ENCODE assay signal across 8 cellular contexts in genomic region chr11:8018742-8019631, GRCh38. TPM values are rescaled to one million over a fixed set of nuclear protein-coding genes. Genes with fewer than 3 reads are reported as not detected.
DNase-seq lines count a peak whose midpoint lies in the region; ATAC-seq and TF ChIP-seq lines count a peak whose summit lies in the region.

No MANE protein-coding gene starts in this region.

- peaks cover 59% of the 10 kb centered on the region for H3K27me3 Mint-ChIP-seq in activated T-cell treated with anti-CD3 and anti-CD28 coated beads, Interleukin-2, amount 50 U/mL, for 72 hours (ENCODE audit: low read depth)

- peaks cover 0 to 66% (median 0%) of the 10 kb centered on the region in 4 donors for H3K27me3 ChIP-seq in esophagus squamous epithelium

- H3K27ac ChIP-seq in esophagus squamous epithelium = peak overlapping the region; percentile 56 to 84 (median 77)

- DNase-seq in NCI-H460 (ENCODE audit: extremely low read depth, low read depth) = peak; percentile 13
- DNase-seq in activated T-cell treated with anti-CD3 and anti-CD28 coated beads, Interleukin-2, amount 50 U/mL, for 72 hours = peak; percentile 63 to 66
- DNase-seq in esophagus squamous epithelium (lab: John Stamatoyannopoulos, UW) = no peak
- peak; percentile 69 for DNase-seq in mucosa of gallbladder (ENCODE audit: low spot score)
- DNase-seq in stimulated activated CD8-positive, alpha-beta memory T cell treated with anti-CD3 and anti-CD28 coated beads, Interleukin-2, amount 100 ng/mL, for 48 hours (ENCODE audit: low read depth in 2 of 2) = peak; percentile 27 to 36
- DNase-seq in NOMO-1 (lab: John Stamatoyannopoulos, UW; ENCODE audit: unreplicated experiment in 2 of 2) = no peak

- H3K36me3 ChIP-seq in esophagus squamous epithelium = no peaks in the 10 kb centered on the region

- H3K9me3 Mint-ChIP-seq in activated T-cell treated with anti-CD3 and anti-CD28 coated beads, Interleukin-2, amount 50 U/mL, for 72 hours = no peaks in the 10 kb centered on the region

- peaks cover 0 to 2% of the 10 kb centered on the region in 2 donors for H3K36me3 Mint-ChIP-seq in activated T-cell treated with anti-CD3 and anti-CD28 coated beads, Interleukin-2, amount 50 U/mL, for 72 hours (ENCODE audit: insufficient read depth in 2 of 2)

- 2 to 5% methylated on average over 12 to 14 of the region's 84 CpGs for WGBS in esophagus squamous epithelium, 2 donors

- no peak overlapping the region for H3K27ac Mint-ChIP-seq in activated T-cell treated with anti-CD3 and anti-CD28 coated beads, Interleukin-2, amount 50 U/mL, for 72 hours

- H3K4me1 ChIP-seq in esophagus squamous epithelium = peaks cover 10 to 28% (median 14%) of the 10 kb centered on the region in 3 donors

- TF ChIP-seq CTCF in esophagus squamous epithelium (IDR thresholded peaks at IDR 0.05) = no peak

- no peaks in the 10 kb centered on the region for H3K9me3 ChIP-seq in esophagus squamous epithelium

- peak overlapping the region; percentile 40 to 68 (median 64) for H3K4me3 ChIP-seq in esophagus squamous epithelium

- intact Hi-C loops in esophagus squamous epithelium (cut with DNase I) = no loop called here

- no peak for TF ChIP-seq POLR2A in esophagus squamous epithelium (IDR thresholded peaks at IDR 0.05)

- ATAC-seq in GM19035 (IDR thresholded peaks at IDR 0.05; ENCODE audit: unreplicated experiment) (peak; percentile 68), GM21717 (IDR thresholded peaks at IDR 0.05; ENCODE audit: unreplicated experiment) (no peak)
- ATAC-seq in activated T-cell treated with anti-CD3 and anti-CD28 coated beads, Interleukin-2, amount 50 U/mL, for 72 hours (replicated peaks in 1 of 2) = peak; percentile 81 to 82

- H3K4me3 Mint-ChIP-seq in activated T-cell treated with anti-CD3 and anti-CD28 coated beads, Interleukin-2, amount 50 U/mL, for 72 hours = peak overlapping the region; percentile 70 to 85

- peaks cover 15% of the 10 kb centered on the region for H3K4me1 Mint-ChIP-seq in activated T-cell treated with anti-CD3 and anti-CD28 coated beads, Interleukin-2, amount 50 U/mL, for 72 hours (ENCODE audit: low read depth)

RNA-seq across cellular contexts. Expression of gene EIF3F, which starts 31.9 kb away (rescaled TPM):
- total RNA-seq in NCI-H460 (2014; rRNA removed; shearing (Covaris generic)) = 218 and 223 TPM in 2 replicates
- 119 and 121 TPM in 2 replicates for polyA plus RNA-seq in NCI-H460 (2014; cell fraction: nucleus; rRNA removed)
- total RNA-seq in activated T-cell treated with anti-CD3 and anti-CD28 coated beads, Interleukin-2, amount 50 U/mL, for 72 hours = 100 to 1,000 TPM; 287 to 325 TPM
- total RNA-seq in esophagus squamous epithelium (100 to 1,000 TPM; 156 to 237 (median 204) TPM), mucosa of gallbladder (251 TPM)

RNA-seq across cellular contexts. Expression of gene NLRP10, which starts 53.7 kb away (rescaled TPM):
- total RNA-seq in NCI-H460 (2014; rRNA removed; shearing (Covaris generic)) = not detected in 2 replicates
- polyA plus RNA-seq in NCI-H460 (2014; cell fraction: nucleus; rRNA removed) = not detected in 2 replicates
- not detected for total RNA-seq in activated T-cell treated with anti-CD3 and anti-CD28 coated beads, Interleukin-2, amount 50 U/mL, for 72 hours
- total RNA-seq in esophagus squamous epithelium (not detected), mucosa of gallbladder (not detected)

Comparison
In these comparisons a context has a peak if more than half of its experiments do, and no peak if none do; other contexts are left out.
1. DNase-seq: peak in NCI-H460 (single experiment), activated T-cell treated with anti-CD3 and anti-CD28 coated beads, Interleukin-2, amount 50 U/mL, for 72 hours (2 of 2), mucosa of gallbladder (single experiment) and stimulated activated CD8-positive, alpha-beta memory T cell treated with anti-CD3 and anti-CD28 coated beads, Interleukin-2, amount 100 ng/mL, for 48 hours (2 of 2); none in esophagus squamous epithelium (single experiment) and NOMO-1 (0 of 2).